ENCODE assay signal across 12 cellular contexts in genomic region chr18:9434240-9434701, GRCh38. TPM values are rescaled to one million over a fixed set of nuclear protein-coding genes. Genes with fewer than 3 reads are reported as not detected.
DNase-seq lines count a peak whose midpoint lies in the region; ATAC-seq and TF ChIP-seq lines count a peak whose summit lies in the region.
"Had no signal": no experiment of that assay in that cellular context is flagged by ENCODE, and none has a peak within 500 bp of the region (broad histone marks: within the 10 kb centered on the region; RNA-seq: fewer than 3 reads in every experiment).

No MANE protein-coding gene starts in this region.

- H3K27ac Mint-ChIP-seq in mesothelial cell of epicardium: peak overlapping the region; percentile 93

- H3K9me3 Mint-ChIP-seq in mesothelial cell of epicardium: peaks cover 4% of the 10 kb centered on the region

- H3K4me3 ChIP-seq in ascending aorta: no peak overlapping the region

- no peaks in the 10 kb centered on the region for H3K27me3 ChIP-seq in ascending aorta

- no peak overlapping the region for H3K27ac ChIP-seq in ascending aorta

- no peaks in the 10 kb centered on the region for H3K9me3 ChIP-seq in ascending aorta

- intact Hi-C loops in left ventricle myocardium superior (cut with micrococcal nuclease) (no loop called here), Right ventricle myocardium inferior (cut with DNase I) (no loop called here), ascending aorta (cut with DNase I) (no loop called here)

- ATAC-seq in left ventricle myocardium superior: peak; percentile 32
- ATAC-seq in Right ventricle myocardium inferior: no peak
- ATAC-seq: naive thymus-derived CD8-positive, alpha-beta T cell had no signal

- peaks cover 0 to 9% of the 10 kb centered on the region in 2 donors for H3K4me1 ChIP-seq in ascending aorta

- H3K36me3 ChIP-seq in ascending aorta: no peaks in the 10 kb centered on the region

- in situ Hi-C loops in ACHN (cut with HindIII; ENCODE audit: low pct_ligation_motif_present, low pct_unique_long_range_greater_than_20kb, low sequenced_read_pairs): no loop called here

- no peaks in the 10 kb centered on the region for H3K27me3 Mint-ChIP-seq in mesothelial cell of epicardium (ENCODE audit: low read depth)

- H3K4me1 Mint-ChIP-seq in mesothelial cell of epicardium: peaks cover 29% of the 10 kb centered on the region

- peak; percentile 34 for DNase-seq in left ventricle myocardium superior
- no peak for DNase-seq in Right ventricle myocardium inferior (ENCODE audit: missing footprints)
- peak; percentile 11 for DNase-seq in astrocyte of the hippocampus (ENCODE audit: low read depth, low spot score)
- no peak for DNase-seq in mesothelial cell of epicardium (ENCODE audit: low spot score in 2 of 2, unreplicated experiment in 2 of 2)
- peak; percentile 23 for DNase-seq in ureter (ENCODE audit: low spot score)
- DNase-seq in ascending aorta (ENCODE audit: low spot score in 2 of 2): no peak
- DNase-seq in cerebellum (ENCODE audit: low spot score): no peak
- DNase-seq in ACHN: no peak
- DNase-seq: AML-193; naive thymus-derived CD8-positive, alpha-beta T cell; NCI-H1436; NK-92 treated with Interleukin-12 subunit alpha and Interleukin-12 subunit beta, amount 100 ng/mL, for 24 hours had no signal

- no peak overlapping the region for H3K4me3 Mint-ChIP-seq in mesothelial cell of epicardium

- TF ChIP-seq CTCF in mesothelial cell of epicardium (IDR thresholded peaks at IDR 0.05; ENCODE audit: unreplicated experiment) (no peak), ascending aorta (IDR thresholded peaks at IDR 0.05) (no peak)

- H3K36me3 Mint-ChIP-seq in mesothelial cell of epicardium: no peaks in the 10 kb centered on the region

RNA-seq across cellular contexts. Expression of gene RALBP1, which starts 41.0 kb away (rescaled TPM):
- total RNA-seq in left ventricle myocardium superior: 50.3 TPM
- 48.7 TPM for total RNA-seq in Right ventricle myocardium inferior
- 43.2 to 44.7 TPM (median 44.1 TPM) in 3 replicates for total RNA-seq in mesothelial cell of epicardium
- total RNA-seq in ureter: 117 TPM
- total RNA-seq in ascending aorta: 67.2 TPM
- 26.9 TPM for total RNA-seq in cerebellum

Comparison
In these comparisons a context has a peak if more than half of its experiments do, and no peak if none do; other contexts are left out.
1. DNase-seq: peak in left ventricle myocardium superior (single experiment), astrocyte of the hippocampus (single experiment) and ureter (single experiment); none in Right ventricle myocardium inferior (single experiment), mesothelial cell of epicardium (0 of 2), ascending aorta (0 of 2), cerebellum (single experiment) and ACHN (single experiment).